Comparison of ENCODE assay signal across 8 cellular contexts in the genomic region with DNA sequence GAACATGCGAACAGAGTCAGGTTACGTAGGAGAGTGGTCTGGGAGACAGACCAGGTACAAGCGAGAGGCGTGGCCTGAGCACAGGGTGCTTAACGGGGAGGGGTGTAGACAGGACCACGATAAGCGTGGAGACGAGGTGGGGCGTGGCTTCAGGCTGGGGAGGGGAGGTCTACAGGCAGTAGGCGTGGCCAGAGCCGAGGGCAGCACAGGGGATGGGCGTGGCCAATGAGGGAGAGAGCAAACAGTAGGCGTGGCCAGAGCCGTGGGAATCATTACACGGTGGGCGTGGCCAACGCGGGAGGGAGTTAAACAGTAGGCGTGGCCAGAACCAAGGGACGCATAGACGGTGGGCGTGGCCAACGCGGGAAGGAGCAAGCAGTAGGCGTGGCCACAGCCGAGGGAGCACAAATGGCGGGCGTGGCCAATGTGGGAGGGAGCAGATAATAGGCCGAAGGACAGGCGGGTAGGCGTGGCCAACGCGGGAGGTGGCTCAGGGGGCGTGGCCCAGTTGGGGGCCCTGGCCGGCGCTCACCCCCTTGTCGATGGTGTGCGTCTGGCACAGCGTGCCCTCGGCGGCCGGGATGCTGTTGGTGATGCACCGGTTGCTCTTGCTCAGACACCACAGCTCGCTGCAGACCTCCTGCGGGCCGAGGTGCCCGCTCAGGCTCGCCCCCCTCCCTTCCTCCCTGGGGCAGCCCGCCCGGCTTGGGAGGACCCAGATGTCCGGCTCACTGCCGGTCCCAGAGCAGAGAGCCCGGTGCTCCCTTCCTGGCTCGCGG. TPM values are rescaled to one million over a fixed set of nuclear protein-coding genes. Genes with fewer than 3 reads are reported as not detected.
DNase-seq lines count a peak whose midpoint lies in the region; TF ChIP-seq lines count a peak whose summit lies in the region.

No MANE protein-coding gene starts in this region.

- H3K4me3 ChIP-seq in SK-N-SH (ENCODE audit: low read depth in 2 of 2, low read length in 1 of 2) (peak overlapping the region; percentile 44 to 60), subcutaneous abdominal adipose tissue (ENCODE audit: low read depth in 1 of 5, low read length in 5 of 5) (peak overlapping the region; percentile 51 to 69 (median 62))

- peak overlapping the region; percentile 82 for H2AFZ ChIP-seq in SK-N-SH (ENCODE audit: low read depth)

- H3K4me1 ChIP-seq in SK-N-SH (ENCODE audit: control insufficient read depth in 1 of 2, insufficient read depth in 2 of 2, low read depth in 1 of 2, low read length in 1 of 2) (peaks cover 0 to 9% of the 10 kb centered on the region in 2 experiments; a peak in 1 of 4 replicates), subcutaneous abdominal adipose tissue (ENCODE audit: control insufficient read depth in 5 of 5, insufficient read depth in 5 of 5, low read length in 5 of 5) (peaks cover 9 to 35% (median 31%) of the 10 kb centered on the region in 5 donors)

- H3K36me3 ChIP-seq in SK-N-SH (replicated peaks in 1 of 2; ENCODE audit: control insufficient read depth in 1 of 2, insufficient read depth in 2 of 2, low read length in 1 of 2) = no peaks in the 10 kb centered on the region
- H3K36me3 ChIP-seq in subcutaneous abdominal adipose tissue (ENCODE audit: control insufficient read depth in 5 of 5, insufficient read depth in 5 of 5, low read length in 5 of 5) = peaks cover 0 to 31% (median 21%) of the 10 kb centered on the region in 5 donors

- 4% methylated on average over 30 of the region's 55 CpGs for WGBS in SK-N-SH (ENCODE audit: low lambda C conversion rate)

- peak overlapping the region; percentile 41 for H3K27ac Mint-ChIP-seq in activated naive CD8-positive, alpha-beta T cell
- H3K27ac Mint-ChIP-seq in osteocyte (ENCODE audit: unreplicated experiment) = peak overlapping the region; percentile 44

- TF ChIP-seq CTCF in GM10248 (IDR thresholded peaks at IDR 0.05; ENCODE audit: control extremely low read depth, extremely low read depth, low read depth, missing control alignments) = no peak
- no peak for TF ChIP-seq CTCF in SK-N-SH (IDR thresholded peaks at IDR 0.05)
- no peak for TF ChIP-seq CTCF in osteocyte (IDR thresholded peaks at IDR 0.05)

- H4K20me1 ChIP-seq in SK-N-SH (ENCODE audit: insufficient read depth) = no peaks in the 10 kb centered on the region

- H3K9me3 Mint-ChIP-seq in activated naive CD8-positive, alpha-beta T cell (ENCODE audit: low read depth) = no peaks in the 10 kb centered on the region
- H3K9me3 Mint-ChIP-seq in osteocyte (ENCODE audit: unreplicated experiment) = no peaks in the 10 kb centered on the region

- intact Hi-C loops in cardiac septum (cut with DNase I) = no loop called here

- TF ChIP-seq EP300 in SK-N-SH (IDR thresholded peaks at IDR 0.05; ENCODE audit: borderline replicate concordance in 1 of 2, low read depth in 1 of 2, low read length in 1 of 2) = no peak

- POLR2A ChIA-PET in GM10248 (lab: Yijun Ruan, JAX) (no interaction called here), SK-N-SH (lab: Yijun Ruan, JAX) (interaction anchor here (0.6 kb wide), 1 partner anchor 216 kb away, joined by 3 read pairs; no protein-coding TSS in a partner anchor)

- H3K4me1 Mint-ChIP-seq in activated naive CD8-positive, alpha-beta T cell (ENCODE audit: low read depth) = peaks cover 33% of the 10 kb centered on the region
- peaks cover 12% of the 10 kb centered on the region for H3K4me1 Mint-ChIP-seq in osteocyte (ENCODE audit: unreplicated experiment)

- DNase-seq in GM10248 (ENCODE audit: extremely low spot score) = peak; percentile 26
- DNase-seq in SK-N-SH = peak; percentile 98
- peak; percentile 96 for DNase-seq in cardiac septum (ENCODE audit: low spot score)
- peak; percentile 98 for DNase-seq in osteocyte (ENCODE audit: extremely low spot score, unreplicated experiment)
- no peak for DNase-seq in NCI-H1436 treated with DMSO at 0.1 percent for 48 hours (lab: John Stamatoyannopoulos, UW)
- no peak for DNase-seq in NCI-H128 (lab: John Stamatoyannopoulos, UW; ENCODE audit: unreplicated experiment)

- no peaks in the 10 kb centered on the region for H3K79me2 ChIP-seq in SK-N-SH (ENCODE audit: insufficient read depth)

- H3K9ac ChIP-seq in SK-N-SH = no peak overlapping the region
- H3K9ac ChIP-seq in subcutaneous abdominal adipose tissue (ENCODE audit: low read length in 5 of 5) = peak overlapping the region in 1 of 5 donors; percentile 41

- H3K27me3 ChIP-seq in SK-N-SH (ENCODE audit: insufficient read depth) (no peaks in the 10 kb centered on the region), subcutaneous abdominal adipose tissue (ENCODE audit: control insufficient read depth in 5 of 5, insufficient read depth in 4 of 5, low read length in 5 of 5) (peaks cover 0 to 3% (median 0%) of the 10 kb centered on the region in 5 donors)

- no peaks in the 10 kb centered on the region for H3K27me3 Mint-ChIP-seq in activated naive CD8-positive, alpha-beta T cell
- H3K27me3 Mint-ChIP-seq in osteocyte (ENCODE audit: unreplicated experiment) = peaks cover 2% of the 10 kb centered on the region

- CTCF ChIA-PET in GM10248 (lab: Yijun Ruan, JAX) (interaction anchor here (1.2 to 4.8 kb wide), 2 partner anchors 12 to 102 kb away, joined by 3 to 59 read pairs; no protein-coding TSS in a partner anchor), SK-N-SH (lab: Yijun Ruan, JAX) (interaction anchor here (4.0 to 11.2 kb wide), 3 partner anchors 12 to 23 kb away, joined by 15 to 152 read pairs (median 22); partner anchors contain the start of gene MYO1F)

- H3K4me2 ChIP-seq in SK-N-SH = peak overlapping the region; percentile 84

- peaks cover 5% of the 10 kb centered on the region for H3K36me3 Mint-ChIP-seq in activated naive CD8-positive, alpha-beta T cell
- H3K36me3 Mint-ChIP-seq in osteocyte (ENCODE audit: unreplicated experiment) = peaks cover 20% of the 10 kb centered on the region

- TF ChIP-seq RAD21 in SK-N-SH (IDR thresholded peaks at IDR 0.05; ENCODE audit: low read length) = no peak

- H3K9me3 ChIP-seq in SK-N-SH (no peaks in the 10 kb centered on the region), subcutaneous abdominal adipose tissue (ENCODE audit: control insufficient read depth in 5 of 5, low read length in 5 of 5) (peaks cover 0 to 4% (median 0%) of the 10 kb centered on the region in 5 donors)

- H3K9me2 ChIP-seq in SK-N-SH = no peaks in the 10 kb centered on the region

- H3F3A ChIP-seq in SK-N-SH (replicated peaks; ENCODE audit: insufficient read depth) = no peaks in the 10 kb centered on the region

- H3K27ac ChIP-seq in SK-N-SH (ENCODE audit: low read depth in 2 of 2, low read length in 1 of 2) (peak overlapping the region in 1 of 2 experiments; percentile 48; a peak in 1 of 4 replicates), subcutaneous abdominal adipose tissue (ENCODE audit: low read depth, low read length) (no peak overlapping the region)

- H3K4me3 Mint-ChIP-seq in activated naive CD8-positive, alpha-beta T cell = peak overlapping the region; percentile 90
- peak overlapping the region; percentile 74 for H3K4me3 Mint-ChIP-seq in osteocyte (ENCODE audit: unreplicated experiment)

TF ChIP-seq in SK-N-SH, 30 proteins besides CTCF, POLR2A, EP300 and RAD21:
- TF ChIP-seq NRF1 (IDR thresholded peaks at IDR 0.05; ENCODE audit: low read depth, low read length) (no peak), FOXM1 (IDR thresholded peaks at IDR 0.05; ENCODE audit: low read depth) (no peak), CHD2 (IDR thresholded peaks at IDR 0.05; ENCODE audit: low read length, partially characterized antibody) (peak; percentile 8), MXI1 (IDR thresholded peaks at IDR 0.05; ENCODE audit: low read depth, low read length) (peak; percentile 50), TAF1 (IDR thresholded peaks at IDR 0.05; ENCODE audit: borderline replicate concordance, low read depth, low read length) (no peak)
- TF ChIP-seq, protein P1, sequence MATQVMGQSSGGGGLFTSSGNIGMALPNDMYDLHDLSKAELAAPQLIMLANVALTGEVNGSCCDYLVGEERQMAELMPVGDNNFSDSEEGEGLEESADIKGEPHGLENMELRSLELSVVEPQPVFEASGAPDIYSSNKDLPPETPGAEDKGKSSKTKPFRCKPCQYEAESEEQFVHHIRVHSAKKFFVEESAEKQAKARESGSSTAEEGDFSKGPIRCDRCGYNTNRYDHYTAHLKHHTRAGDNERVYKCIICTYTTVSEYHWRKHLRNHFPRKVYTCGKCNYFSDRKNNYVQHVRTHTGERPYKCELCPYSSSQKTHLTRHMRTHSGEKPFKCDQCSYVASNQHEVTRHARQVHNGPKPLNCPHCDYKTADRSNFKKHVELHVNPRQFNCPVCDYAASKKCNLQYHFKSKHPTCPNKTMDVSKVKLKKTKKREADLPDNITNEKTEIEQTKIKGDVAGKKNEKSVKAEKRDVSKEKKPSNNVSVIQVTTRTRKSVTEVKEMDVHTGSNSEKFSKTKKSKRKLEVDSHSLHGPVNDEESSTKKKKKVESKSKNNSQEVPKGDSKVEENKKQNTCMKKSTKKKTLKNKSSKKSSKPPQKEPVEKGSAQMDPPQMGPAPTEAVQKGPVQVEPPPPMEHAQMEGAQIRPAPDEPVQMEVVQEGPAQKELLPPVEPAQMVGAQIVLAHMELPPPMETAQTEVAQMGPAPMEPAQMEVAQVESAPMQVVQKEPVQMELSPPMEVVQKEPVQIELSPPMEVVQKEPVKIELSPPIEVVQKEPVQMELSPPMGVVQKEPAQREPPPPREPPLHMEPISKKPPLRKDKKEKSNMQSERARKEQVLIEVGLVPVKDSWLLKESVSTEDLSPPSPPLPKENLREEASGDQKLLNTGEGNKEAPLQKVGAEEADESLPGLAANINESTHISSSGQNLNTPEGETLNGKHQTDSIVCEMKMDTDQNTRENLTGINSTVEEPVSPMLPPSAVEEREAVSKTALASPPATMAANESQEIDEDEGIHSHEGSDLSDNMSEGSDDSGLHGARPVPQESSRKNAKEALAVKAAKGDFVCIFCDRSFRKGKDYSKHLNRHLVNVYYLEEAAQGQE (IDR thresholded peaks at IDR 0.05; ENCODE audit: low read depth, low read length) = no peak

RNA-seq across cellular contexts. Expression of gene MYO1F, which starts 15.2 kb away (rescaled TPM):
- polyA plus RNA-seq in SK-N-SH (2012; rRNA removed) = 0.24 and 0.51 TPM in 2 replicates
- polyA plus RNA-seq in SK-N-SH (2012; cell fraction: cytosol; rRNA removed) = 0.14 and 0.21 TPM in 2 replicates
- 0.45 and 0.69 TPM in 2 replicates for polyA plus RNA-seq in SK-N-SH (2012; cell fraction: nucleus; rRNA removed)
- total RNA-seq in cardiac septum = 9.0 TPM
- 0.31 and 0.43 TPM in 2 replicates for total RNA-seq in osteocyte

RNA-seq across cellular contexts. Expression of gene ADAMTS10, which starts 18.1 kb away (rescaled TPM):
- polyA plus RNA-seq in SK-N-SH (2012; rRNA removed) = 3.6 and 5.9 TPM in 2 replicates
- 0.84 and 1.7 TPM in 2 replicates for polyA plus RNA-seq in SK-N-SH (2012; cell fraction: cytosol; rRNA removed)
- 43.3 and 50.0 TPM in 2 replicates for polyA plus RNA-seq in SK-N-SH (2012; cell fraction: nucleus; rRNA removed)
- total RNA-seq in cardiac septum (15.0 TPM), osteocyte (86.5 and 96.2 TPM in 2 replicates)

RNA-seq across cellular contexts. Expression of gene NFILZ, which starts 38.0 kb away (rescaled TPM):
- polyA plus RNA-seq in SK-N-SH (2012; rRNA removed) = not detected in 2 replicates
- not detected in 2 replicates for polyA plus RNA-seq in SK-N-SH (2012; cell fraction: cytosol; rRNA removed)
- not detected in 2 replicates for polyA plus RNA-seq in SK-N-SH (2012; cell fraction: nucleus; rRNA removed)
- total RNA-seq in cardiac septum (not detected), osteocyte (not detected in 2 replicates)

Comparison
In these comparisons a context has a peak if more than half of its experiments do, and no peak if none do; other contexts are left out.
1. DNase-seq: peak in GM10248 (single experiment), SK-N-SH (single experiment), cardiac septum (single experiment) and osteocyte (single experiment); none in NCI-H1436 treated with DMSO at 0.1 percent for 48 hours (single experiment) and NCI-H128 (single experiment).